ENCODE assay signal across 24 cellular contexts in genomic region chr2:212424090-212424489, GRCh38.
DNase-seq lines count a peak whose midpoint lies in the region; ATAC-seq, FAIRE-seq and TF ChIP-seq lines count a peak whose summit lies in the region.
"Had no signal": no experiment of that assay in that cellular context is flagged by ENCODE, and none has a peak within 500 bp of the region (broad histone marks: within the 10 kb centered on the region; RNA-seq: fewer than 3 reads in every experiment).

No MANE protein-coding gene starts in this region.

- H3K9me3 Mint-ChIP-seq in naive thymus-derived CD8-positive, alpha-beta T cell = peaks cover 0 to 5% (median 0%) of the 10 kb centered on the region in 9 donors
- H3K9me3 Mint-ChIP-seq: activated naive CD4-positive, alpha-beta T cell treated with anti-CD3 and anti-CD28 coated beads, Interleukin-2, amount 50 U/mL, for 24 hours had no signal

- no peaks in the 10 kb centered on the region for H3K36me3 Mint-ChIP-seq in naive thymus-derived CD8-positive, alpha-beta T cell
- H3K36me3 Mint-ChIP-seq: activated naive CD4-positive, alpha-beta T cell treated with anti-CD3 and anti-CD28 coated beads, Interleukin-2, amount 50 U/mL, for 24 hours; CD8-positive, alpha-beta memory T cell had no signal

- FAIRE-seq in H54 (lab: Jason Lieb, UNC) (peak; percentile 41), RCC 7860 (lab: Jason Lieb, UNC) (no peak), frontal cortex (lab: Jason Lieb, UNC) (no peak)
- FAIRE-seq: A204.1 had no signal

- no peak for ATAC-seq in naive thymus-derived CD8-positive, alpha-beta T cell
- ATAC-seq in HG03280 (IDR thresholded peaks at IDR 0.05; ENCODE audit: unreplicated experiment) = no peak
- ATAC-seq: esophagus mucosa had no signal

- DNase-seq in A172 (ENCODE audit: low spot score) (peak; percentile 24), H54 (ENCODE audit: insufficient read length, low spot score) (no peak), RCC 7860 (ENCODE audit: low spot score) (peak; percentile 70), glomerular visceral epithelial cell (ENCODE audit: extremely low spot score) (peak; percentile 3), frontal cortex (ENCODE audit: low spot score in 2 of 2) (no peak), pons (ENCODE audit: low spot score) (no peak)
- no peak for DNase-seq in naive thymus-derived CD8-positive, alpha-beta T cell
- DNase-seq: activated CD4-positive, CD25-positive, alpha-beta regulatory T cell; CD8-positive, alpha-beta memory T cell; colonic mucosa; DMS79 treated with DMSO at 0.1 percent for 48 hours; effector memory CD4-positive, alpha-beta T cell; foreskin fibroblast; GM23248; Kasumi-1; mesenchymal stem cell; NCI-H187; Peyer's patch; stimulated activated naive CD4-positive, alpha-beta T cell treated with Interleukin-2 at 50 U/mL for 16 hours had no signal

- no peak for TF ChIP-seq POLR2A in H54 (IDR thresholded peaks at IDR 0.05; ENCODE audit: low read depth, low read length)

- POLR2A ChIA-PET in naive thymus-derived CD8-positive, alpha-beta T cell (lab: Charles Lee) = no interaction called here

- H3K4me1 Mint-ChIP-seq in naive thymus-derived CD8-positive, alpha-beta T cell = no peaks in the 10 kb centered on the region
- H3K4me1 Mint-ChIP-seq: activated naive CD4-positive, alpha-beta T cell treated with anti-CD3 and anti-CD28 coated beads, Interleukin-2, amount 50 U/mL, for 24 hours; B cell; CD8-positive, alpha-beta memory T cell had no signal

- H3K4me3 Mint-ChIP-seq in naive thymus-derived CD8-positive, alpha-beta T cell = no peak overlapping the region
- H3K4me3 Mint-ChIP-seq: activated naive CD4-positive, alpha-beta T cell treated with anti-CD3 and anti-CD28 coated beads, Interleukin-2, amount 50 U/mL, for 24 hours; B cell; CD8-positive, alpha-beta memory T cell had no signal

- H3K27ac Mint-ChIP-seq in naive thymus-derived CD8-positive, alpha-beta T cell = no peak overlapping the region
- H3K27ac Mint-ChIP-seq: activated naive CD4-positive, alpha-beta T cell treated with anti-CD3 and anti-CD28 coated beads, Interleukin-2, amount 50 U/mL, for 24 hours; B cell; CD8-positive, alpha-beta memory T cell had no signal

- no peaks in the 10 kb centered on the region for H3K27me3 Mint-ChIP-seq in naive thymus-derived CD8-positive, alpha-beta T cell
- H3K27me3 Mint-ChIP-seq: activated naive CD4-positive, alpha-beta T cell treated with anti-CD3 and anti-CD28 coated beads, Interleukin-2, amount 50 U/mL, for 24 hours; B cell; CD8-positive, alpha-beta memory T cell had no signal

Comparison
In these comparisons a context has a peak if more than half of its experiments do, and no peak if none do; other contexts are left out.
1. DNase-seq: peak in A172 (single experiment), RCC 7860 (single experiment) and glomerular visceral epithelial cell (single experiment); none in H54 (single experiment), naive thymus-derived CD8-positive, alpha-beta T cell (0 of 10), frontal cortex (0 of 2) and pons (single experiment).